In the genomic region with DNA sequence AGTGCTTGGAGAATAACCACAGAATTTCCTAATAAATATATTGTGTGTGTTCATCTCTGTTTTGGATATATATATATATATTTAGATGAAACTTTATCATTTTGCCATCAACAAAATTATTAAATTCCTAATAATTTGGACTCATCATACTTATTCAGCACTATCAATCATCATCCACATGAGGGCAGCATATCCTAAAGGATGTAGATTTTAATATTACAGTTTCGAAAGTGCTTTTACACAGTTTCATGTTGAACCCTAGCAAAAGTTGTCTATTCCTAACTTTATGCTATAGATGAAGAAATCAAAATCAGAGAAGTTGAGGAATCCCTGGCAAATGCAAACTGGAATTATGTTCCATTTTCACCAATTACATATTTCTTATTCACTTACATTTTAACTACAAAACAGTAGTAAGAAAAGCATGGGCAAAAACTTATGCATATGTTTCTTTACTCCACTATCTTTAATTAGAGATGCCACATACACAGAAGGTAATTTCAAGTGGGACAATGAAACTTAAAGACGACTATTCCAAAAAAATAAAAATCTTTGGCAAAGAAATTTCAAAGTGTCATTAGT, we compare ENCODE assay signal across 9 cellular contexts. TPM values are rescaled to one million over a fixed set of nuclear protein-coding genes. Genes with fewer than 3 reads are reported as not detected.
DNase-seq lines count a peak whose midpoint lies in the region; ATAC-seq and TF ChIP-seq lines count a peak whose summit lies in the region.
"Had no signal": no experiment of that assay in that cellular context is flagged by ENCODE, and none has a peak within 500 bp of the region (broad histone marks: within the 10 kb centered on the region; RNA-seq: fewer than 3 reads in every experiment).

No MANE protein-coding gene starts in this region.

- H3K36me3 ChIP-seq in OCI-LY7 (ENCODE audit: insufficient read depth, low read length) = no peaks in the 10 kb centered on the region
- H3K36me3 ChIP-seq in esophagus squamous epithelium = no peaks in the 10 kb centered on the region
- H3K36me3 ChIP-seq in psoas muscle (ENCODE audit: insufficient read depth in 1 of 2, low read depth in 1 of 2) = no peaks in the 10 kb centered on the region

- TF ChIP-seq CTCF in OCI-LY7 (conservative IDR thresholded peaks at IDR 0.05; ENCODE audit: low read length) (peak; percentile 86), esophagus squamous epithelium (IDR thresholded peaks at IDR 0.05) (peak in 4 of 6 experiments; percentile 43 to 72 (median 54)), psoas muscle (IDR thresholded peaks at IDR 0.05) (peak; percentile 41)

- H3K4me3 ChIP-seq in OCI-LY7 (ENCODE audit: low read depth, low read length, poor library complexity, severe bottlenecking) = no peak overlapping the region
- H3K4me3 ChIP-seq in esophagus squamous epithelium = no peak overlapping the region
- H3K4me3 ChIP-seq in psoas muscle = no peak overlapping the region

- POLR2A ChIA-PET in HEK293T (lab: Yijun Ruan, JAX) (no interaction called here), OCI-LY7 (lab: Charles Lee) (no interaction called here)

- H3K4me1 ChIP-seq in OCI-LY7 (ENCODE audit: insufficient read depth, low read length, poor library complexity, severe bottlenecking) = no peaks in the 10 kb centered on the region
- no peaks in the 10 kb centered on the region for H3K4me1 ChIP-seq in esophagus squamous epithelium
- H3K4me1 ChIP-seq in psoas muscle = no peaks in the 10 kb centered on the region

- H2AFZ ChIP-seq in OCI-LY7 (ENCODE audit: low read length) = no peak overlapping the region

- H3K27ac ChIP-seq in OCI-LY7 (ENCODE audit: low read depth, low read length, poor library complexity, severe bottlenecking) (no peak overlapping the region), esophagus squamous epithelium (no peak overlapping the region), psoas muscle (no peak overlapping the region)

- CTCF ChIA-PET in HEK293T (lab: Yijun Ruan, JAX) = interaction anchor here (0.9 to 1.0 kb wide), 2 partner anchors 371 to 868 kb away, joined by 3 to 4 read pairs; no protein-coding TSS in a partner anchor
- CTCF ChIA-PET in OCI-LY7 (lab: Charles Lee; ENCODE audit: unreplicated experiment) = no interaction called here

- H3K4me2 ChIP-seq in OCI-LY7 (ENCODE audit: low read length) = no peak overlapping the region

- no peaks in the 10 kb centered on the region for H3K79me2 ChIP-seq in OCI-LY7 (ENCODE audit: insufficient read depth, low read depth, low read length)

- DNase-seq in EH (ENCODE audit: low read depth) (peak; percentile 24), HEK293T (ENCODE audit: extremely low spot score) (peak; percentile 16), OCI-LY7 (ENCODE audit: low spot score) (peak; percentile 36), esophagus squamous epithelium (lab: John Stamatoyannopoulos, UW) (no peak), psoas muscle (no peak), sciatic nerve (ENCODE audit: low spot score) (no peak)
- DNase-seq in activated CD8-positive, alpha-beta memory T cell treated with anti-CD3 and anti-CD28 coated beads for 24 hours = no peak
- no peak for DNase-seq in stimulated activated CD4-positive, alpha-beta T cell treated with anti-CD3 and anti-CD28 coated beads, Interleukin-4, amount 100 ng/mL, for 24 hours

- H3K9me3 ChIP-seq in OCI-LY7 (ENCODE audit: low read length) (no peaks in the 10 kb centered on the region), esophagus squamous epithelium (no peaks in the 10 kb centered on the region), psoas muscle (no peaks in the 10 kb centered on the region)

- no peaks in the 10 kb centered on the region for H3K9me2 ChIP-seq in OCI-LY7 (ENCODE audit: insufficient read depth, low read length)

- intact Hi-C loops in OCI-LY7 (cut with micrococcal nuclease; ENCODE audit: unreplicated experiment) (loop anchor here (1.0 to 5.0 kb wide), 3 partner anchors 192 to 818 kb away; no protein-coding TSS in a partner anchor), esophagus squamous epithelium (cut with DNase I) (loop anchor here (10.0 kb wide), 1 partner anchor 195 kb away; no protein-coding TSS in a partner anchor), psoas muscle (cut with DNase I) (loop anchor here in 1 of 2 donors (10.0 kb wide), 1 partner anchor 815 kb away; no protein-coding TSS in a partner anchor), sciatic nerve (cut with DNase I) (no loop called here)

- ATAC-seq in psoas muscle (no peak), sciatic nerve (no peak)

- 0 to 2% methylated on average over 2 of the region's 2 CpGs for WGBS in esophagus squamous epithelium, 2 donors
- 1 to 3% (median 2%) methylated on average over 2 of the region's 2 CpGs for WGBS in psoas muscle, 3 donors

- no peaks in the 10 kb centered on the region for H4K20me1 ChIP-seq in OCI-LY7 (ENCODE audit: insufficient read depth, low read length)

- H3K27me3 ChIP-seq in esophagus squamous epithelium (no peaks in the 10 kb centered on the region), psoas muscle (ENCODE audit: insufficient read depth in 3 of 3, low read length in 2 of 3) (no peaks in the 10 kb centered on the region)

- no peak for TF ChIP-seq POLR2A in esophagus squamous epithelium (IDR thresholded peaks at IDR 0.05)

- no TSS peak for BruUV-seq in OCI-LY7 (replicated peaks; lab: Mats Ljungman, UMichigan)

TF ChIP-seq in HEK293T, 16 proteins besides CTCF, POLR2A, EP300 and RAD21:
- TF ChIP-seq CTBP1 (IDR thresholded peaks at IDR 0.05; ENCODE audit: borderline replicate concordance) (no peak), ELF4 (IDR thresholded peaks at IDR 0.05) (no peak), L3MBTL2 (conservative IDR thresholded peaks at IDR 0.05) (no peak)

RNA-seq across cellular contexts. Expression of a gene that starts 36.6 kb away (rescaled TPM):
- not detected in 2 replicates for total RNA-seq in OCI-LY7 (2014; rRNA removed; shearing (Covaris generic))
- total RNA-seq in OCI-LY7 (2022) = not detected in 2 replicates
- total RNA-seq in esophagus squamous epithelium = not detected
- total RNA-seq in psoas muscle = not detected
- not detected for polyA plus RNA-seq in psoas muscle
- total RNA-seq in sciatic nerve = not detected
- total RNA-seq: natural killer cell treated with Interleukin-12 subunit alpha and Interleukin-12 subunit beta and Interleukin-15 and Interleukin-18, amount 100 ng/mL, for 72 hours had no signal

RNA-seq across cellular contexts. Expression of a gene that starts 50.2 kb away (rescaled TPM):
- total RNA-seq in OCI-LY7 (2014; rRNA removed; shearing (Covaris generic)) = not detected in 2 replicates
- total RNA-seq in OCI-LY7 (2022) = not detected in 2 replicates
- total RNA-seq in esophagus squamous epithelium = not detected
- not detected for total RNA-seq in psoas muscle
- not detected for polyA plus RNA-seq in psoas muscle
- not detected for total RNA-seq in sciatic nerve
- total RNA-seq: natural killer cell treated with Interleukin-12 subunit alpha and Interleukin-12 subunit beta and Interleukin-15 and Interleukin-18, amount 100 ng/mL, for 72 hours had no signal

Comparison
In these comparisons a context has a peak if more than half of its experiments do, and no peak if none do; other contexts are left out.
1. DNase-seq: peak in EH (single experiment), HEK293T (single experiment) and OCI-LY7 (single experiment); none in esophagus squamous epithelium (single experiment), psoas muscle (0 of 2), activated CD8-positive, alpha-beta memory T cell treated with anti-CD3 and anti-CD28 coated beads for 24 hours (single experiment), sciatic nerve (single experiment) and stimulated activated CD4-positive, alpha-beta T cell treated with anti-CD3 and anti-CD28 coated beads, Interleukin-4, amount 100 ng/mL, for 24 hours (single experiment).
2. Peak in every context shown above with its lines, with median percentiles within 50 percentile points of each other: CTCF ChIP-seq.